In genomic region chr17:29586676-29587469, GRCh38 we compare ENCODE assay signal across 2 cellular contexts.
TF ChIP-seq lines count a peak whose summit lies in the region.

No MANE protein-coding gene starts in this region.

TF ChIP-seq in IMR-90, 13 proteins besides CTCF, POLR2A, EP300 and RAD21:
- TF ChIP-seq MAFK (IDR thresholded peaks at IDR 0.05; ENCODE audit: low read depth, low read length) (no peak), RFX5 (IDR thresholded peaks at IDR 0.05; ENCODE audit: low read depth, low read length) (no peak), FOS (IDR thresholded peaks at IDR 0.05; ENCODE audit: low read depth, low read length) (no peak), BHLHE40 (IDR thresholded peaks at IDR 0.05; ENCODE audit: low read depth, low read length) (no peak), USF2 (IDR thresholded peaks at IDR 0.05; ENCODE audit: low read depth, low read length) (no peak), MXI1 (IDR thresholded peaks at IDR 0.05; ENCODE audit: borderline replicate concordance, low read depth, low read length) (no peak)

TF ChIP-seq in K562, 482 proteins besides CTCF, POLR2A, EP300 and RAD21:
- TF ChIP-seq ZNF124 (CRISPR knock-in tag; IDR thresholded peaks at IDR 0.05), result no peak
- no peak for TF ChIP-seq ZNF77 (CRISPR knock-in tag; IDR thresholded peaks at IDR 0.05)
- no peak for TF ChIP-seq TAF1 (IDR thresholded peaks at IDR 0.05; ENCODE audit: control insufficient read depth, extremely low read depth, insufficient read depth, low read length, severe bottlenecking)
- TF ChIP-seq ZNF518B (CRISPR knock-in tag; IDR thresholded peaks at IDR 0.05), result no peak
- TF ChIP-seq MCM2 (IDR thresholded peaks at IDR 0.05; ENCODE audit: low read depth), result no peak
- TF ChIP-seq ZNF253 (CRISPR knock-in tag; conservative IDR thresholded peaks at IDR 0.05), result no peak
- TF ChIP-seq ETS2 (tag; IDR thresholded peaks at IDR 0.05; ENCODE audit: borderline replicate concordance, poor library complexity, severe bottlenecking), result no peak
- no peak for TF ChIP-seq CHD4 (IDR thresholded peaks at IDR 0.05; ENCODE audit: insufficient read depth, insufficient replicate concordance, low read depth, low read length, poor library complexity, severe bottlenecking)
- no peak for TF ChIP-seq SMC3 (conservative IDR thresholded peaks at IDR 0.05; ENCODE audit: insufficient read depth, low read depth, low read length)
- no peak for TF ChIP-seq EWSR1 (IDR thresholded peaks at IDR 0.05; ENCODE audit: borderline replicate concordance, low read depth, partially characterized antibody)
- no peak for TF ChIP-seq ZNF707 (CRISPR knock-in tag; conservative IDR thresholded peaks at IDR 0.05)
- no peak for TF ChIP-seq ATF2 (CRISPR knock-in tag; IDR thresholded peaks at IDR 0.05)
- TF ChIP-seq ZNF12 (CRISPR knock-in tag; IDR thresholded peaks at IDR 0.05), result no peak
- TF ChIP-seq DMBX1 (CRISPR knock-in tag; IDR thresholded peaks at IDR 0.05; ENCODE audit: borderline replicate concordance), result no peak
- no peak for TF ChIP-seq ILK (tag; IDR thresholded peaks at IDR 0.05; ENCODE audit: borderline replicate concordance, low read depth)
- no peak for TF ChIP-seq RBM15 (IDR thresholded peaks at IDR 0.05; ENCODE audit: insufficient read depth, low read length)
- TF ChIP-seq CHAMP1 (IDR thresholded peaks at IDR 0.05), result no peak
- TF ChIP-seq DEAF1 (CRISPR knock-in tag; IDR thresholded peaks at IDR 0.05), result no peak
- TF ChIP-seq ARID4B (CRISPR knock-in tag; IDR thresholded peaks at IDR 0.05), result no peak
- no peak for TF ChIP-seq MAFK (IDR thresholded peaks at IDR 0.05; ENCODE audit: low read length)
